Comparison of ENCODE assay signal across 8 cellular contexts in the genomic region with DNA sequence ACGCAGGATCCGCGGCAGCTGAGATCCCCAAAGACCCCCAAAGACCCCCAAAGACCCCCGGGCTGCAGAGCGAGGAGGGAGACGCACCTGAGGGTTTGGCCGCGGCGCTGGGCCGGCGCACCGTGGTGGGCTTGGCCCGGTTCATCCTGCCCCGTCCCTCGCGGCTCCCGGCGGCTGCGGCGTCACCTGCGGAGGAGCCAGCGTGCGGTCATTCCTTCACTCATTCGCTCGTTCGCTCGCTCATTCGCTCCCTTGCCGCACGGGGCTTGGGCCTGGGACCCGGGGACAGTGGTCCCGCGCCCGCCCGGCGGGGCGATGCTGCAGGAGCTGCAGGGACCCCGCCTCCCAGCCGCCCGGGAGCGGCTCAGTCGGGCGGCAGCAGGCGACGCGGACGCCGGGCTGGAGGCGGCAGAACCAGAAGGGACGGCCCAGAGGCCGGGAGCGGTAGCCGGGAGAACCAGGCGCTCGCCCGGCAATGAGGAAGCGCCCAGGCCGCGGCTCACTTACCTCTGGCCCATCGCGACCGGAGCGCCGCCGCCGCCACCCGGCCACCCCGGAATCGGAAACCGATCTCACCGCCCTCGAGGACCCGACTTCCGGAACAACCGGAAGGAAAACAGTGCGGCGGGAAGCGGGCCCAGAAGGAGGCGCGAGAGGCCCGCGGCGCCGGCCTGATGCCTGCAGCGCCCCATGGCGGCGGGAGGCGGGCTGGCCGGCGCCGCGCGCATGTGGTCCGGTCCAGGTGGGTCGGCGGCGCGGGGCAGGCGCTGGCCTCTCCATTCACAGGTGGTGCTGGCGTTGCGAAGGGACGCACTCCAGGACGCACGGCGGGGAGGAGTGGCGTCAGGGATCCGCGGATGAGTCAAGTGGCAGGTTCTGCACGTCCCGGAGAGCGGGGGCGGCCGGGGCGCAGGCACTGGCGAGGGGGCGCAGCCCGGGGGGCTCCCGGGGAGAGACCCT. TPM values are rescaled to one million over a fixed set of nuclear protein-coding genes. Genes with fewer than 3 reads are reported as not detected.
DNase-seq lines count a peak whose midpoint lies in the region; ATAC-seq and TF ChIP-seq lines count a peak whose summit lies in the region.

A gene with protein sequence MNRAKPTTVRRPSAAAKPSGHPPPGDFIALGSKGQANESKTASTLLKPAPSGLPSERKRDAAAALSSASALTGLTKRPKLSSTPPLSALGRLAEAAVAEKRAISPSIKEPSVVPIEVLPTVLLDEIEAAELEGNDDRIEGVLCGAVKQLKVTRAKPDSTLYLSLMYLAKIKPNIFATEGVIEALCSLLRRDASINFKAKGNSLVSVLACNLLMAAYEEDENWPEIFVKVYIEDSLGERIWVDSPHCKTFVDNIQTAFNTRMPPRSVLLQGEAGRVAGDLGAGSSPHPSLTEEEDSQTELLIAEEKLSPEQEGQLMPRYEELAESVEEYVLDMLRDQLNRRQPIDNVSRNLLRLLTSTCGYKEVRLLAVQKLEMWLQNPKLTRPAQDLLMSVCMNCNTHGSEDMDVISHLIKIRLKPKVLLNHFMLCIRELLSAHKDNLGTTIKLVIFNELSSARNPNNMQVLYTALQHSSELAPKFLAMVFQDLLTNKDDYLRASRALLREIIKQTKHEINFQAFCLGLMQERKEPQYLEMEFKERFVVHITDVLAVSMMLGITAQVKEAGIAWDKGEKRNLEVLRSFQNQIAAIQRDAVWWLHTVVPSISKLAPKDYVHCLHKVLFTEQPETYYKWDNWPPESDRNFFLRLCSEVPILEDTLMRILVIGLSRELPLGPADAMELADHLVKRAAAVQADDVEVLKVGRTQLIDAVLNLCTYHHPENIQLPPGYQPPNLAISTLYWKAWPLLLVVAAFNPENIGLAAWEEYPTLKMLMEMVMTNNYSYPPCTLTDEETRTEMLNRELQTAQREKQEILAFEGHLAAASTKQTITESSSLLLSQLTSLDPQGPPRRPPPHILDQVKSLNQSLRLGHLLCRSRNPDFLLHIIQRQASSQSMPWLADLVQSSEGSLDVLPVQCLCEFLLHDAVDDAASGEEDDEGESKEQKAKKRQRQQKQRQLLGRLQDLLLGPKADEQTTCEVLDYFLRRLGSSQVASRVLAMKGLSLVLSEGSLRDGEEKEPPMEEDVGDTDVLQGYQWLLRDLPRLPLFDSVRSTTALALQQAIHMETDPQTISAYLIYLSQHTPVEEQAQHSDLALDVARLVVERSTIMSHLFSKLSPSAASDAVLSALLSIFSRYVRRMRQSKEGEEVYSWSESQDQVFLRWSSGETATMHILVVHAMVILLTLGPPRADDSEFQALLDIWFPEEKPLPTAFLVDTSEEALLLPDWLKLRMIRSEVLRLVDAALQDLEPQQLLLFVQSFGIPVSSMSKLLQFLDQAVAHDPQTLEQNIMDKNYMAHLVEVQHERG (N-terminal part only) (minus strand): TSS at position 574 of the 960 bp plus-strand sequence. CDS start 429 bp downstream, at position 145.

- H3K4me1 ChIP-seq in GM23338 (ENCODE audit: insufficient read depth): no peaks in the 10 kb centered on the region; the same call in 1 of the 2 replicates
- peaks cover 13 to 53% (median 45%) of the 10 kb centered on the region in 4 donors for H3K4me1 ChIP-seq in stomach

- H3K36me3 ChIP-seq in GM23338 (ENCODE audit: insufficient read depth): peaks cover 4% of the 10 kb centered on the region; the same call in 1 of the 2 replicates
- H3K36me3 ChIP-seq in neural cell (ENCODE audit: insufficient read depth, low read length): no peaks in the 10 kb centered on the region
- H3K36me3 ChIP-seq in stomach: peaks cover 32 to 39% (median 38%) of the 10 kb centered on the region in 4 donors

- H3K36me3 Mint-ChIP-seq in GM23338 (ENCODE audit: low read depth): peaks cover 32% of the 10 kb centered on the region

- H3K27ac ChIP-seq in GM23338 (ENCODE audit: low read depth): no peak within 1 kb of the TSS
- no peak within 1 kb of the TSS for H3K27ac ChIP-seq in neural cell (ENCODE audit: low read length)
- peak within 1 kb of the TSS; percentile 68 to 87 (median 78) for H3K27ac ChIP-seq in stomach

- peaks cover 35% of the 10 kb centered on the region for H3K79me2 ChIP-seq in GM23338 (replicated peaks; ENCODE audit: insufficient read depth)
- H3K79me2 ChIP-seq in neural cell (replicated peaks; ENCODE audit: insufficient read depth, low read length): peaks cover 13% of the 10 kb centered on the region

- H3K4me3 ChIP-seq in GM23338 (peak within 1 kb of the TSS; percentile 90), LNCaP clone FGC (ENCODE audit: low read depth, low read length) (peak within 1 kb of the TSS; percentile 100), fibroblast of villous mesenchyme (ENCODE audit: low read depth, low read length) (peak within 1 kb of the TSS; percentile 77), neural cell (ENCODE audit: low read length) (peak within 1 kb of the TSS; percentile 92), stomach (peak within 1 kb of the TSS; percentile 98 to 100 (median 100))

- peak; percentile 91 for ATAC-seq in GM23338

- H3K9me2 ChIP-seq in GM23338 (ENCODE audit: insufficient read depth): no peaks in the 10 kb centered on the region
- H3K9me2 ChIP-seq in neural cell (ENCODE audit: insufficient read depth, low read length): no peaks in the 10 kb centered on the region

- peaks cover 9% of the 10 kb centered on the region; the same call in 1 of the 2 replicates for H3F3A ChIP-seq in GM23338 (replicated peaks; ENCODE audit: low read depth)
- no peaks in the 10 kb centered on the region for H3F3A ChIP-seq in neural cell (ENCODE audit: insufficient read depth, low read length, poor library complexity, severe bottlenecking)

- H3K4me1 Mint-ChIP-seq in GM23338: peaks cover 17% of the 10 kb centered on the region

- no peaks in the 10 kb centered on the region for H3K9me3 ChIP-seq in neural cell (ENCODE audit: low read length)
- H3K9me3 ChIP-seq in stomach: no peaks in the 10 kb centered on the region

- H3K27ac Mint-ChIP-seq in GM23338: peak within 1 kb of the TSS; percentile 80; the same call in 1 of the 2 replicates

- H2AFZ ChIP-seq in GM23338 (no peak within 1 kb of the TSS), neural cell (ENCODE audit: low read depth, low read length) (no peak within 1 kb of the TSS)

- H3K9me3 Mint-ChIP-seq in GM23338: no peaks in the 10 kb centered on the region

- WGBS in stomach, 5 donors: 0 to 1% (median 1%) methylated on average over 23 to 118 of the region's 118 CpGs

- TF ChIP-seq CTCF in GM23338 (conservative IDR thresholded peaks at IDR 0.05; ENCODE audit: low read depth in 2 of 2) (peak; percentile 57 to 81), LNCaP clone FGC (IDR thresholded peaks at IDR 0.05; ENCODE audit: control insufficient read depth, extremely low read depth, insufficient read depth) (peak; percentile 85), fibroblast of villous mesenchyme (IDR thresholded peaks at IDR 0.05; ENCODE audit: insufficient read depth, low read depth, low read length) (peak; percentile 62), neural cell (IDR thresholded peaks at IDR 0.05; ENCODE audit: poor library complexity, severe bottlenecking) (peak; percentile 99), stomach (IDR thresholded peaks at IDR 0.05) (peak in 5 of 7 experiments; percentile 37 to 94 (median 90))

- no peaks in the 10 kb centered on the region; the same call in 1 of the 2 replicates for H4K20me1 ChIP-seq in GM23338 (replicated peaks; ENCODE audit: insufficient read depth)
- no peaks in the 10 kb centered on the region for H4K20me1 ChIP-seq in neural cell (ENCODE audit: insufficient read depth)

- no peaks in the 10 kb centered on the region for H3K27me3 ChIP-seq in GM23338 (ENCODE audit: insufficient read depth)
- H3K27me3 ChIP-seq in neural cell (ENCODE audit: insufficient read depth, low read depth, low read length): no peaks in the 10 kb centered on the region
- no peaks in the 10 kb centered on the region for H3K27me3 ChIP-seq in stomach

- peak; percentile 67 for TF ChIP-seq RAD21 in neural cell (conservative IDR thresholded peaks at IDR 0.05)

- TF ChIP-seq POLR2A in Raji (IDR thresholded peaks at IDR 0.05; ENCODE audit: insufficient read depth, low read depth, low read length) (peak; percentile 76), stomach (IDR thresholded peaks at IDR 0.05) (no peak)

- H3K4me2 ChIP-seq in GM23338: peak within 1 kb of the TSS; percentile 92
- H3K4me2 ChIP-seq in neural cell (ENCODE audit: low read length): peak within 1 kb of the TSS; percentile 68

- peak; percentile 48 for TF ChIP-seq EP300 in neural cell (conservative IDR thresholded peaks at IDR 0.05; ENCODE audit: poor library complexity, severe bottlenecking)
- no peak for TF ChIP-seq EP300 in stomach (IDR thresholded peaks at IDR 0.05)

- peak within 1 kb of the TSS; percentile 71 for H3K9ac ChIP-seq in neural cell (ENCODE audit: low read length)

- intact Hi-C loops in stomach (cut with DNase I; ENCODE audit: low total_unique reads): no loop called here

- peak within 1 kb of the TSS; percentile 95 for H3K4me3 Mint-ChIP-seq in GM23338

- peaks cover 22% of the 10 kb centered on the region for H3K27me3 Mint-ChIP-seq in GM23338 (ENCODE audit: insufficient read depth, low read depth, poor library complexity)

- DNase-seq in EL (peak; percentile 88), GM23338 (ENCODE audit: low spot score) (peak; percentile 96), LNCaP clone FGC (ENCODE audit: low read depth) (peak; percentile 90), fibroblast of villous mesenchyme (ENCODE audit: low read depth) (peak; percentile 91), stomach (peak; percentile 93)
- peak; percentile 87 for DNase-seq in activated effector memory CD4-positive, alpha-beta T cell treated with Interleukin-2 at 50 U/mL for 16 hours

TF ChIP-seq in GM23338, 12 proteins besides CTCF, POLR2A, EP300 and RAD21 (continues in another document):
- TF ChIP-seq ZNF114 (CRISPR knock-in tag; IDR thresholded peaks at IDR 0.05) (no peak), CREB1 (CRISPR knock-in tag; IDR thresholded peaks at IDR 0.05; ENCODE audit: low read depth) (peak; percentile 25; the same call in 1 of the 2 replicates), EZH2 (IDR thresholded peaks at IDR 0.05; ENCODE audit: low read depth, unreplicated experiment) (no peak), ZNF331 (CRISPR knock-in tag; IDR thresholded peaks at IDR 0.05; ENCODE audit: low read depth) (no peak), EZH2phosphoT487 (IDR thresholded peaks at IDR 0.05; ENCODE audit: unreplicated experiment) (no peak)

TF ChIP-seq in neural cell, 6 proteins besides CTCF, POLR2A, EP300 and RAD21 (continues in another document):
- TF ChIP-seq SMC3 (conservative IDR thresholded peaks at IDR 0.05; ENCODE audit: poor library complexity): peak; percentile 73

RNA-seq across cellular contexts. Expression of the gene that starts here (rescaled TPM):
- 81.1 and 111 TPM in 2 replicates for total RNA-seq in GM23338 (2014; rRNA removed; shearing (Covaris generic))
- 31.4 and 35.1 TPM in 2 replicates for polyA plus RNA-seq in GM23338 (2016; fragmentation: Nextera tagmentation; extraction: Ambion mirVana)
- 45.3 and 69.9 TPM in 2 replicates for total RNA-seq in fibroblast of villous mesenchyme
- 21.1 and 26.3 TPM in 2 replicates for polyA plus RNA-seq in neural cell
- polyA minus RNA-seq in neural cell: 49.0 and 63.8 TPM in 2 replicates
- total RNA-seq in stomach: 100 to 1,000 TPM in 1 of 5 donors, 10 to 100 TPM in 4; 24.4 to 724 (median 81.7) TPM
- 10 to 100 TPM; 34.2 to 65.4 (median 46.9) TPM for polyA plus RNA-seq in stomach

Comparison
In these comparisons a context has a peak if more than half of its experiments do, and no peak if none do; other contexts are left out.
1. H3K27ac ChIP-seq: peak in stomach (5 of 5); none in GM23338 (single experiment) and neural cell (single experiment).
2. Peak in every context shown above with its lines, with median percentiles within 50 percentile points of each other: DNase-seq, H3K4me3 ChIP-seq and CTCF ChIP-seq.